In the genomic region with DNA sequence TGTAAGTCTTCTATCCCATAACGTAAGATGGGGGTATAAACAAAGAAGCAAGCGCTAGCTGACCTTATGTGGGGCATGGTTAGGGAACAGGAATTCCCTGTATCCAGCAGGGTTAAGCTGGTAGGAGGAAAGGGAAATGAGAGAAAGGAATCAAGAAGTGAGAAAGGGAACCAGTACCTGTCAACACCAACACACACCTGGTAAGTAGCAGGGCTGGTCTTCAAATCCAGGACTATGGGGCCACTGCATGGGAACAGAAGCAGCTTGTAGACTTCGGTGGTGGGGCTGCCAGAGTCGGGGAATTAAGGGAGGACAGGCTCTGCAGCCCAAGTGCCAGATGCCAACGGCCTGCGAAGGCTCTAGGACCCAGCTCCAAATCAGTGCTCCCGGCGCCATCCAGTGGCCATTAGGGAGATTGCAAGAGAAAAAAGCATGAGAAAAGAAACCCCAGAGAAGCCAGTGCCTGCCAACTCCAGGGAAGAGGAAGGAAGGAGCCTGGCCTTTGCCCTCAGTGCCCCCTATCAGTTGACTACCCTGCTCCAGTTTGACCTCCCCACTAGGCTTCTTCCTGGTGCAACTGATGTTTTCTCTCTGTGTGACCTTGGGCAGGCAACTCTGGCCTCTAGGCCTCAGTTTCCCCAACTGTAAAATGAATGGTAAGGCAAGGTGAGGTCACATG, we compare ENCODE assay signal across 1 cellular context.
TF ChIP-seq lines count a peak whose summit lies in the region.

No MANE protein-coding gene starts in this region.

TF ChIP-seq in GM12878, 131 proteins besides CTCF, POLR2A, EP300 and RAD21:
- no peak for TF ChIP-seq FOS (IDR thresholded peaks at IDR 0.05; ENCODE audit: borderline replicate concordance, extremely low read depth, insufficient read length)
- TF ChIP-seq E4F1 (IDR thresholded peaks at IDR 0.05; ENCODE audit: borderline replicate concordance, partially characterized antibody) = no peak
- TF ChIP-seq NFYA (IDR thresholded peaks at IDR 0.05; ENCODE audit: borderline replicate concordance, low read depth, low read length) = no peak
- TF ChIP-seq IKZF1 (conservative IDR thresholded peaks at IDR 0.05) = peak; percentile 47
- TF ChIP-seq ZNF207 (IDR thresholded peaks at IDR 0.05; ENCODE audit: borderline replicate concordance) = no peak
- TF ChIP-seq YY1 (IDR thresholded peaks at IDR 0.05; ENCODE audit: low read depth, low read length) = 0 out of 2 replicates have a peak, but pooled peaks have one; percentile 27
- no peak for TF ChIP-seq EED (IDR thresholded peaks at IDR 0.05; ENCODE audit: low read depth)
- no peak for TF ChIP-seq BCL3 (IDR thresholded peaks at IDR 0.05; ENCODE audit: borderline replicate concordance, insufficient read depth, low read depth, low read length, poor library complexity, severe bottlenecking)
- no peak for TF ChIP-seq HDGF (IDR thresholded peaks at IDR 0.05)
- TF ChIP-seq KLF5 (IDR thresholded peaks at IDR 0.05; ENCODE audit: partially characterized antibody) = no peak
- no peak for TF ChIP-seq TARDBP (IDR thresholded peaks at IDR 0.05; ENCODE audit: borderline replicate concordance)
- TF ChIP-seq SMC3 (IDR thresholded peaks at IDR 0.05; ENCODE audit: borderline replicate concordance, low read length) = peak; percentile 79
- no peak for TF ChIP-seq GATAD2B (conservative IDR thresholded peaks at IDR 0.05; ENCODE audit: low read depth)
- peak; percentile 75 for TF ChIP-seq SPI1 (IDR thresholded peaks at IDR 0.05; ENCODE audit: borderline replicate concordance, insufficient read depth, low read depth, low read length)
- no peak for TF ChIP-seq TAF1 (IDR thresholded peaks at IDR 0.05; ENCODE audit: borderline replicate concordance, low read depth, low read length)
- no peak for TF ChIP-seq POU2F2 (IDR thresholded peaks at IDR 0.05; ENCODE audit: borderline replicate concordance, low read depth, low read length)
- no peak for TF ChIP-seq MEF2B (IDR thresholded peaks at IDR 0.05; ENCODE audit: partially characterized antibody, poor library complexity, severe bottlenecking)
- no peak for TF ChIP-seq BRCA1 (IDR thresholded peaks at IDR 0.05; ENCODE audit: low read depth, low read length)
- TF ChIP-seq IKZF2 (IDR thresholded peaks at IDR 0.05) = peak; percentile 27 to 55; a peak in 2 of 4 replicates
- no peak for TF ChIP-seq NR2C1 (IDR thresholded peaks at IDR 0.05)
- no peak for TF ChIP-seq IRF4 (IDR thresholded peaks at IDR 0.05; ENCODE audit: low read depth, low read length)
- no peak for TF ChIP-seq BMI1 (IDR thresholded peaks at IDR 0.05; ENCODE audit: borderline replicate concordance)
